Comparison of ENCODE assay signal across 22 cellular contexts in the genomic region with DNA sequence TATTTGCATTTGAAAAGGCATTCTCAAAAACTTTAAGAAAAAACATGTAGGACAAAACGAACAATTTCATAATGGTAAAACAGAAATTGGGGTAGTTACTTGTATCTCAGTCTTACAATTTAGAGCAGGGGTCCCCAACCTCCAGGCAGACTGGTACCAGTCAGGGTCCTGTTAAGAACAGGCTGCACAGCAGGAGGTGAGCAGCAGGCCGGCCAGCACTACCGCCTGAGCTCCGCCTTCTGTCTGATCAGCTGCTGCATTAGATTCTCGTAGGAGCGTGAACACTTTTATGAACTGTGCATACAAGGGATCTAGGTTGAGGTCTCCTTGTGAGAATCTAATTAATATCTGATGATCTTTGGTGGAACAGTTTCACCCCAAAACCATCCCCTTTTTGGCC.
"Had no signal": no experiment of that assay in that cellular context is flagged by ENCODE, and none has a peak within 500 bp of the region (broad histone marks: within the 10 kb centered on the region; RNA-seq: fewer than 3 reads in every experiment).

No MANE protein-coding gene starts in this region.

- H3K27me3 ChIP-seq: brain microvascular endothelial cell, heart left ventricle had no signal

- H3K36me3 ChIP-seq: brain microvascular endothelial cell, heart left ventricle had no signal

- H3K4me3 Mint-ChIP-seq: activated CD8-positive, alpha-beta T cell treated with anti-CD3 and anti-CD28 coated beads for 36 hours; activated naive CD4-positive, alpha-beta T cell treated with anti-CD3 and anti-CD28 coated beads for 36 hours; activated T-cell treated with anti-CD3 and anti-CD28 coated beads, Interleukin-2, amount 50 U/mL, for 4 hours; activated T-helper 1 cell treated with anti-CD3 and anti-CD28 coated beads, Interleukin-12 subunit alpha, Interleukin-12 subunit beta, Interleukin-2, Interleukin-4 antibody, amounts not matched to agents 30 ng/mL and 10 ng/mL and 1 ng/mL, durations not matched to agents 14 hours and 24 hours and 36 hours; central memory CD8-positive, alpha-beta T cell had no signal

- DNase-seq: activated CD4-positive, alpha-beta T cell treated with anti-CD3 and anti-CD28 coated beads for 1 hour; activated CD4-positive, alpha-beta T cell treated with anti-CD3 and anti-CD28 coated beads for 48 hours; activated CD4-positive, alpha-beta T cell treated with anti-CD3 and anti-CD28 coated beads, Interleukin-2, amount 50 U/mL, for 1 hour; activated CD4-positive, alpha-beta T cell treated with anti-CD3 and anti-CD28 coated beads, Interleukin-2, amount 50 U/mL, for 48 hours; activated CD8-positive, alpha-beta memory T cell treated with anti-CD3 and anti-CD28 coated beads for 24 hours; activated CD8-positive, alpha-beta T cell treated with anti-CD3 and anti-CD28 coated beads for 36 hours; activated effector memory CD4-positive, alpha-beta T cell treated with anti-CD3 and anti-CD28 coated beads, Interleukin-2, amount 50 U/mL, for 16 hours; activated naive CD4-positive, alpha-beta T cell treated with anti-CD3 and anti-CD28 coated beads for 36 hours; activated T-cell treated with anti-CD3 and anti-CD28 coated beads, Interleukin-2, amount 50 U/mL, for 4 hours; amniotic stem cell; anterior cingulate cortex; brain microvascular endothelial cell; effector CD8-positive, alpha-beta T cell; foreskin fibroblast; heart left ventricle; T-helper 2 cell had no signal

- H3K4me1 Mint-ChIP-seq: central memory CD8-positive, alpha-beta T cell had no signal

- ATAC-seq: activated CD8-positive, alpha-beta T cell treated with anti-CD3 and anti-CD28 coated beads for 36 hours; activated naive CD4-positive, alpha-beta T cell treated with anti-CD3 and anti-CD28 coated beads, Interleukin-2, amount 50 U/mL, for 72 hours; activated T-cell treated with anti-CD3 and anti-CD28 coated beads, Interleukin-2, amount 50 U/mL, for 4 hours; esophagus mucosa; heart left ventricle had no signal

- H3K27ac Mint-ChIP-seq: activated CD8-positive, alpha-beta T cell treated with anti-CD3 and anti-CD28 coated beads for 36 hours; activated naive CD4-positive, alpha-beta T cell treated with anti-CD3 and anti-CD28 coated beads for 36 hours; activated naive CD4-positive, alpha-beta T cell treated with anti-CD3 and anti-CD28 coated beads, Interleukin-2, amount 50 U/mL, for 72 hours; activated T-helper 1 cell treated with anti-CD3 and anti-CD28 coated beads, Interleukin-12 subunit alpha, Interleukin-12 subunit beta, Interleukin-2, Interleukin-4 antibody, amounts not matched to agents 30 ng/mL and 10 ng/mL and 1 ng/mL, durations not matched to agents 14 hours and 24 hours and 36 hours; activated T-helper 2 cell treated with anti-CD3 and anti-CD28 coated beads, Interferon-gamma antibody, Interleukin-2, Interleukin-4, amounts not matched to agents 10 μg/mL and 5 μg/mL and 100 μg/mL, durations not matched to agents 14 hours and 24 hours and 36 hours had no signal

- H3K9me3 Mint-ChIP-seq: activated CD8-positive, alpha-beta T cell treated with anti-CD3 and anti-CD28 coated beads for 36 hours; activated naive CD4-positive, alpha-beta T cell treated with anti-CD3 and anti-CD28 coated beads for 36 hours; activated naive CD4-positive, alpha-beta T cell treated with anti-CD3 and anti-CD28 coated beads, Interleukin-2, amount 50 U/mL, for 72 hours; activated T-cell treated with anti-CD3 and anti-CD28 coated beads, Interleukin-2, amount 50 U/mL, for 4 hours; activated T-helper 1 cell treated with anti-CD3 and anti-CD28 coated beads, Interleukin-12 subunit alpha, Interleukin-12 subunit beta, Interleukin-2, Interleukin-4 antibody, amounts not matched to agents 30 ng/mL and 10 ng/mL and 1 ng/mL, durations not matched to agents 14 hours and 24 hours and 36 hours; activated T-helper 2 cell treated with anti-CD3 and anti-CD28 coated beads, Interferon-gamma antibody, Interleukin-2, Interleukin-4, amounts not matched to agents 10 μg/mL and 5 μg/mL and 100 μg/mL, durations not matched to agents 14 hours and 24 hours and 36 hours had no signal

- H3K27ac ChIP-seq: brain microvascular endothelial cell, epithelial cell of prostate, heart left ventricle had no signal

- H3K4me3 ChIP-seq: heart left ventricle had no signal

- H3K27me3 Mint-ChIP-seq: activated CD8-positive, alpha-beta T cell treated with anti-CD3 and anti-CD28 coated beads for 36 hours; central memory CD8-positive, alpha-beta T cell had no signal

- H3K36me3 Mint-ChIP-seq: activated naive CD4-positive, alpha-beta T cell treated with anti-CD3 and anti-CD28 coated beads, Interleukin-2, amount 50 U/mL, for 72 hours had no signal

- H3K9me3 ChIP-seq: heart left ventricle had no signal
